In the genomic region with DNA sequence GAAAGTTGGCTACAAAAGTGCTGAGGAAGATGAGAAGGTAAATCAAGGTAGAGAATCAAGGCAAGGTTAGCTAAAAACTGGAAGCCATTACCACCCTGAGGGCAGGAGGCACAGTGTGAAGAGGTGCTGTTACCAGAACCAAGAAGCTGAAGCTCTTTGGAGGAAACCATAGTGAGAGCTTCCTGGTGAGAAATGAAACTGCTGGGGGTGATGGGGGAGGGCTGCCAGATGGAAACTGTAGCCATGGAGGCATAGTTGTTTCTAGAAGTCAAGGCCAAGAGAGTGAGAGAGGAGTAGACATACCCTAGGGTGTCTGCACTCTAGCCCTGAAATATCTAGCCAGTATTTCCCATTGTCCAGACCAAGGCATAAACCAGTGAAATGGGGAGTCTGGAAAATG, we compare ENCODE assay signal across 11 cellular contexts. TPM values are rescaled to one million over a fixed set of nuclear protein-coding genes. Genes with fewer than 3 reads are reported as not detected.
DNase-seq lines count a peak whose midpoint lies in the region; ATAC-seq and TF ChIP-seq lines count a peak whose summit lies in the region.
"Had no signal": no experiment of that assay in that cellular context is flagged by ENCODE, and none has a peak within 500 bp of the region (broad histone marks: within the 10 kb centered on the region; RNA-seq: fewer than 3 reads in every experiment).

No MANE protein-coding gene starts in this region.

- POLR2A ChIA-PET in SK-N-SH (lab: Yijun Ruan, JAX) = no interaction called here

- H3K4me3 ChIP-seq in SK-N-SH (ENCODE audit: low read depth in 2 of 2, low read length in 1 of 2) = no peak overlapping the region

- CTCF ChIA-PET in SK-N-SH (lab: Yijun Ruan, JAX) = interaction anchor here (0.7 to 7.7 kb wide), 6 partner anchors 61 to 547 kb away, joined by 3 to 61 read pairs (median 5); no protein-coding TSS in a partner anchor

- H3F3A ChIP-seq in SK-N-SH (replicated peaks; ENCODE audit: insufficient read depth) = peaks cover 11% of the 10 kb centered on the region

- no peak overlapping the region for H3K9ac ChIP-seq in SK-N-SH

- DNase-seq in natural killer cell treated with Interleukin-12 subunit alpha and Interleukin-12 subunit beta and Interleukin-15 and Interleukin-18, amount 100 ng/mL, for 72 hours (ENCODE audit: low spot score) = no peak
- DNase-seq in natural killer cell (no peak), type B pancreatic cell (ENCODE audit: extremely low spot score, unreplicated experiment) (no peak), NOMO-1 (lab: John Stamatoyannopoulos, UW; ENCODE audit: unreplicated experiment in 2 of 2) (no peak), SK-N-SH (no peak)
- DNase-seq in stimulated activated naive CD8-positive, alpha-beta T cell treated with anti-CD3 and anti-CD28 coated beads, Interleukin-15, amount 100 ng/mL, for 72 hours = peak in 1 of 2 donors; percentile 21
- DNase-seq: foreskin melanocyte had no signal

- H3K4me1 Mint-ChIP-seq in natural killer cell treated with Interleukin-12 subunit alpha and Interleukin-12 subunit beta and Interleukin-15 and Interleukin-18, amount 100 ng/mL, for 72 hours (ENCODE audit: low read depth in 2 of 2) = peaks cover 6 to 8% of the 10 kb centered on the region in 2 donors
- H3K4me1 Mint-ChIP-seq in natural killer cell (peaks cover 7% of the 10 kb centered on the region in 2 donors), type B pancreatic cell (ENCODE audit: unreplicated experiment) (no peaks in the 10 kb centered on the region)
- peaks cover 10% of the 10 kb centered on the region for H3K4me1 Mint-ChIP-seq in stimulated activated naive CD8-positive, alpha-beta T cell treated with anti-CD3 and anti-CD28 coated beads, Interleukin-15, amount 100 ng/mL, for 72 hours
- H3K4me1 Mint-ChIP-seq: WTC11 had no signal

- H4K20me1 ChIP-seq in SK-N-SH (ENCODE audit: insufficient read depth) = no peaks in the 10 kb centered on the region

- H3K27ac ChIP-seq in SK-N-SH (ENCODE audit: low read depth in 2 of 2, low read length in 1 of 2) = no peak overlapping the region

- no peak for TF ChIP-seq EP300 in SK-N-SH (IDR thresholded peaks at IDR 0.05; ENCODE audit: borderline replicate concordance in 1 of 2, low read depth in 1 of 2, low read length in 1 of 2)

- H3K27ac Mint-ChIP-seq in natural killer cell treated with Interleukin-12 subunit alpha and Interleukin-12 subunit beta and Interleukin-15 and Interleukin-18, amount 100 ng/mL, for 72 hours = no peak overlapping the region
- H3K27ac Mint-ChIP-seq in natural killer cell = no peak overlapping the region
- peak overlapping the region in 1 of 2 donors; percentile 67 for H3K27ac Mint-ChIP-seq in stimulated activated naive CD8-positive, alpha-beta T cell treated with anti-CD3 and anti-CD28 coated beads, Interleukin-15, amount 100 ng/mL, for 72 hours
- no peak overlapping the region for H3K27ac Mint-ChIP-seq in type B pancreatic cell
- H3K27ac Mint-ChIP-seq: stimulated activated naive CD8-positive, alpha-beta T cell treated with anti-CD3 and anti-CD28 coated beads, Interleukin-15, Interleukin-2, amounts not matched to agents 100 ng/mL and 50 ng/mL, for 24 hours; WTC11 had no signal

- H2AFZ ChIP-seq in SK-N-SH (ENCODE audit: low read depth) = no peak overlapping the region

- no peaks in the 10 kb centered on the region for H3K27me3 ChIP-seq in SK-N-SH (ENCODE audit: insufficient read depth)

- peak; percentile 52 to 66 for ATAC-seq in natural killer cell treated with Interleukin-12 subunit alpha and Interleukin-12 subunit beta and Interleukin-15 and Interleukin-18, amount 100 ng/mL, for 72 hours
- ATAC-seq in natural killer cell = no peak
- ATAC-seq in HG02623 (IDR thresholded peaks at IDR 0.05; ENCODE audit: unreplicated experiment) = peak; percentile 91
- ATAC-seq in HG03520 (IDR thresholded peaks at IDR 0.05; ENCODE audit: unreplicated experiment) = peak; percentile 85
- peak; percentile 83 for ATAC-seq in stimulated activated naive CD8-positive, alpha-beta T cell treated with anti-CD3 and anti-CD28 coated beads, Interleukin-15, amount 100 ng/mL, for 72 hours
- ATAC-seq: WTC11 had no signal

- no peaks in the 10 kb centered on the region for H3K9me3 Mint-ChIP-seq in natural killer cell treated with Interleukin-12 subunit alpha and Interleukin-12 subunit beta and Interleukin-15 and Interleukin-18, amount 100 ng/mL, for 72 hours
- H3K9me3 Mint-ChIP-seq in natural killer cell (no peaks in the 10 kb centered on the region), type B pancreatic cell (no peaks in the 10 kb centered on the region)
- no peaks in the 10 kb centered on the region for H3K9me3 Mint-ChIP-seq in stimulated activated naive CD8-positive, alpha-beta T cell treated with anti-CD3 and anti-CD28 coated beads, Interleukin-15, amount 100 ng/mL, for 72 hours
- H3K9me3 Mint-ChIP-seq: stimulated activated naive CD8-positive, alpha-beta T cell treated with anti-CD3 and anti-CD28 coated beads, Interleukin-15, Interleukin-2, amounts not matched to agents 100 ng/mL and 50 ng/mL, for 24 hours; WTC11 had no signal

- H3K36me3 Mint-ChIP-seq in natural killer cell treated with Interleukin-12 subunit alpha and Interleukin-12 subunit beta and Interleukin-15 and Interleukin-18, amount 100 ng/mL, for 72 hours = no peaks in the 10 kb centered on the region
- no peaks in the 10 kb centered on the region for H3K36me3 Mint-ChIP-seq in natural killer cell
- H3K36me3 Mint-ChIP-seq in type B pancreatic cell = no peaks in the 10 kb centered on the region
- H3K36me3 Mint-ChIP-seq: WTC11 had no signal

- H3K79me2 ChIP-seq in SK-N-SH (ENCODE audit: insufficient read depth) = no peaks in the 10 kb centered on the region

- H3K9me2 ChIP-seq in SK-N-SH = no peaks in the 10 kb centered on the region

- H3K36me3 ChIP-seq in SK-N-SH (replicated peaks in 1 of 2; ENCODE audit: control insufficient read depth in 1 of 2, insufficient read depth in 2 of 2, low read length in 1 of 2) = no peaks in the 10 kb centered on the region

- H3K4me2 ChIP-seq in SK-N-SH = no peak overlapping the region

- intact Hi-C loops in natural killer cell (cut with micrococcal nuclease) = no loop called here

- H3K4me1 ChIP-seq in SK-N-SH (ENCODE audit: control insufficient read depth in 1 of 2, insufficient read depth in 2 of 2, low read depth in 1 of 2, low read length in 1 of 2) = no peaks in the 10 kb centered on the region

- TF ChIP-seq RAD21 in SK-N-SH (IDR thresholded peaks at IDR 0.05; ENCODE audit: low read length) = no peak

- H3K4me3 Mint-ChIP-seq in natural killer cell treated with Interleukin-12 subunit alpha and Interleukin-12 subunit beta and Interleukin-15 and Interleukin-18, amount 100 ng/mL, for 72 hours = peak overlapping the region; percentile 5
- no peak overlapping the region for H3K4me3 Mint-ChIP-seq in natural killer cell
- peak overlapping the region; percentile 2 to 24 for H3K4me3 Mint-ChIP-seq in stimulated activated naive CD8-positive, alpha-beta T cell treated with anti-CD3 and anti-CD28 coated beads, Interleukin-15, amount 100 ng/mL, for 72 hours
- H3K4me3 Mint-ChIP-seq in type B pancreatic cell = no peak overlapping the region
- H3K4me3 Mint-ChIP-seq: stimulated activated naive CD8-positive, alpha-beta T cell treated with anti-CD3 and anti-CD28 coated beads, Interleukin-15, Interleukin-2, amounts not matched to agents 100 ng/mL and 50 ng/mL, for 24 hours; WTC11 had no signal

- peaks cover 0 to 2% of the 10 kb centered on the region in 2 donors for H3K27me3 Mint-ChIP-seq in natural killer cell treated with Interleukin-12 subunit alpha and Interleukin-12 subunit beta and Interleukin-15 and Interleukin-18, amount 100 ng/mL, for 72 hours
- peaks cover 0 to 7% of the 10 kb centered on the region in 2 donors for H3K27me3 Mint-ChIP-seq in natural killer cell (ENCODE audit: low read depth in 2 of 2)
- no peaks in the 10 kb centered on the region for H3K27me3 Mint-ChIP-seq in stimulated activated naive CD8-positive, alpha-beta T cell treated with anti-CD3 and anti-CD28 coated beads, Interleukin-15, amount 100 ng/mL, for 72 hours
- peaks cover 6% of the 10 kb centered on the region for H3K27me3 Mint-ChIP-seq in type B pancreatic cell

- TF ChIP-seq CTCF in natural killer cell (IDR thresholded peaks at IDR 0.05) (no peak), type B pancreatic cell (conservative IDR thresholded peaks at IDR 0.05) (no peak), SK-N-SH (IDR thresholded peaks at IDR 0.05) (no peak)

- no peaks in the 10 kb centered on the region for H3K9me3 ChIP-seq in SK-N-SH

TF ChIP-seq in SK-N-SH, 30 proteins besides CTCF, POLR2A, EP300 and RAD21:
- TF ChIP-seq MXI1 (IDR thresholded peaks at IDR 0.05; ENCODE audit: low read depth, low read length) = no peak

RNA-seq across cellular contexts. Expression of a gene that starts 28.7 kb away (rescaled TPM):
- total RNA-seq in natural killer cell treated with Interleukin-12 subunit alpha and Interleukin-12 subunit beta and Interleukin-15 and Interleukin-18, amount 100 ng/mL, for 72 hours = 10 to 100 TPM; 10.0 to 13.5 TPM
- total RNA-seq in natural killer cell (10 to 100 TPM; 34.6 to 60.2 (median 35.5) TPM), type B pancreatic cell (ENCODE audit: low replicate concordance) (3.8 and 4.8 TPM in 2 replicates)
- 6.5 and 8.7 TPM in 2 replicates for polyA plus RNA-seq in SK-N-SH (2012; rRNA removed)
- polyA plus RNA-seq in SK-N-SH (2012; cell fraction: cytosol; rRNA removed) = 7.8 and 9.4 TPM in 2 replicates
- polyA plus RNA-seq in SK-N-SH (2012; cell fraction: nucleus; rRNA removed) = 4.9 and 14.3 TPM in 2 replicates

RNA-seq across cellular contexts. Expression of a gene that starts 58.1 kb away (rescaled TPM):
- 1 to 10 TPM; 1.4 to 3.8 TPM for total RNA-seq in natural killer cell treated with Interleukin-12 subunit alpha and Interleukin-12 subunit beta and Interleukin-15 and Interleukin-18, amount 100 ng/mL, for 72 hours
- 10 to 100 TPM in 1 of 3 donors, 1 to 10 TPM in 2; 5.2 to 12.6 (median 6.7) TPM for total RNA-seq in natural killer cell
- 7.7 and 12.3 TPM in 2 replicates for total RNA-seq in type B pancreatic cell (ENCODE audit: low replicate concordance)
- polyA plus RNA-seq in SK-N-SH (2012; rRNA removed) = 1.1 TPM in 2 replicates
- 1.4 and 1.8 TPM in 2 replicates for polyA plus RNA-seq in SK-N-SH (2012; cell fraction: cytosol; rRNA removed)
- 1.5 and 2.8 TPM in 2 replicates for polyA plus RNA-seq in SK-N-SH (2012; cell fraction: nucleus; rRNA removed)

Comparison
In these comparisons a context has a peak if more than half of its experiments do, and no peak if none do; other contexts are left out.
1. ATAC-seq: peak in natural killer cell treated with Interleukin-12 subunit alpha and Interleukin-12 subunit beta and Interleukin-15 and Interleukin-18, amount 100 ng/mL, for 72 hours (2 of 2), HG02623 (single experiment), HG03520 (single experiment) and stimulated activated naive CD8-positive, alpha-beta T cell treated with anti-CD3 and anti-CD28 coated beads, Interleukin-15, amount 100 ng/mL, for 72 hours (single experiment); none in natural killer cell (0 of 3).
2. H3K4me3 Mint-ChIP-seq: peak in natural killer cell treated with Interleukin-12 subunit alpha and Interleukin-12 subunit beta and Interleukin-15 and Interleukin-18, amount 100 ng/mL, for 72 hours (single experiment) and stimulated activated naive CD8-positive, alpha-beta T cell treated with anti-CD3 and anti-CD28 coated beads, Interleukin-15, amount 100 ng/mL, for 72 hours (2 of 2); none in natural killer cell (single experiment) and type B pancreatic cell (single experiment).